1 cellular context compared by ENCODE assay signal in genomic region chr5:39057745-39058144, GRCh38.
TF ChIP-seq lines count a peak whose summit lies in the region.

No MANE protein-coding gene starts in this region.

TF ChIP-seq in WTC11, 78 proteins besides CTCF, POLR2A, EP300 and RAD21 (continued from another document):
- TF ChIP-seq E2F5 (CRISPR knock-in tag; IDR thresholded peaks at IDR 0.05) (no peak), NFYB (CRISPR knock-in tag; conservative IDR thresholded peaks at IDR 0.05; ENCODE audit: low read depth) (no peak)
